ENCODE assay signal across 14 cellular contexts in genomic region chr2:163175294-163175693, GRCh38.
DNase-seq lines count a peak whose midpoint lies in the region; ATAC-seq and TF ChIP-seq lines count a peak whose summit lies in the region.
"Had no signal": no experiment of that assay in that cellular context is flagged by ENCODE, and none has a peak within 500 bp of the region (broad histone marks: within the 10 kb centered on the region; RNA-seq: fewer than 3 reads in every experiment).

No MANE protein-coding gene starts in this region.

- H3K27ac ChIP-seq in parathyroid adenoma: no peak overlapping the region
- H3K27ac ChIP-seq: HL-60 had no signal

- no peak for TF ChIP-seq CTCF in parathyroid adenoma (IDR thresholded peaks at IDR 0.05)

- H3K9me3 ChIP-seq in parathyroid adenoma (ENCODE audit: control insufficient read depth, low read length): no peaks in the 10 kb centered on the region
- H3K9me3 ChIP-seq: BE2C, Caco-2 had no signal

- no peak overlapping the region for H3K9ac ChIP-seq in parathyroid adenoma

- no peak overlapping the region for H3K4me3 ChIP-seq in parathyroid adenoma (ENCODE audit: low read depth, low read length)
- H3K4me3 ChIP-seq: GM23338 had no signal

- peak; percentile 46 for DNase-seq in NCI-H69 (lab: John Stamatoyannopoulos, UW)
- DNase-seq in left kidney (ENCODE audit: low read depth, low spot score): peak; percentile 57
- DNase-seq in RPMI8226: no peak
- DNase-seq in middle frontal gyrus (ENCODE audit: extremely low spot score, low spot score): no peak
- DNase-seq: BE2C; C1 segment of cervical spinal cord; Caco-2; CD4-positive, CD25-positive, alpha-beta regulatory T cell; CD8-positive, alpha-beta memory T cell; HCEC 1CT had no signal

- H3K4me1 ChIP-seq in parathyroid adenoma: peaks cover 12% of the 10 kb centered on the region
- H3K4me1 ChIP-seq: BE2C, Caco-2 had no signal

- no peaks in the 10 kb centered on the region for H3K27me3 ChIP-seq in parathyroid adenoma (ENCODE audit: control insufficient read depth, insufficient read depth, low read length)
- H3K27me3 ChIP-seq: BE2C had no signal

- H3K4me2 ChIP-seq in parathyroid adenoma (ENCODE audit: low read length): no peak overlapping the region
- H3K4me2 ChIP-seq: GM23338 had no signal

- peak overlapping the region; percentile 3 for H2AFZ ChIP-seq in parathyroid adenoma
- H2AFZ ChIP-seq: GM23338 had no signal

- no peaks in the 10 kb centered on the region for H3K79me2 ChIP-seq in parathyroid adenoma

- no peaks in the 10 kb centered on the region for H3K36me3 ChIP-seq in parathyroid adenoma (ENCODE audit: control insufficient read depth, insufficient read depth, low read length)
- H3K36me3 ChIP-seq: BE2C had no signal

- ATAC-seq in esophagus mucosa: no peak
- ATAC-seq: GM23338 had no signal

Comparison
In these comparisons a context has a peak if more than half of its experiments do, and no peak if none do; other contexts are left out.
1. DNase-seq: peak in NCI-H69 (single experiment) and left kidney (single experiment); none in RPMI8226 (single experiment) and middle frontal gyrus (single experiment).